In genomic region chr11:75721852-75722668, GRCh38 we compare ENCODE assay signal across 1 cellular context.
TF ChIP-seq lines count a peak whose summit lies in the region.

No MANE protein-coding gene starts in this region.

TF ChIP-seq in HepG2, 621 proteins besides CTCF, POLR2A, EP300 and RAD21 (continued from another document and continues in another):
- TF ChIP-seq BCL6 (CRISPR knock-in tag; IDR thresholded peaks at IDR 0.05) (peak; percentile 30; the same call in 1 of the 2 replicates), LRRFIP1 (CRISPR knock-in tag; conservative IDR thresholded peaks at IDR 0.05) (no peak), NONO (IDR thresholded peaks at IDR 0.05) (no peak), NONO (CRISPR knock-in tag; conservative IDR thresholded peaks at IDR 0.05) (peak; percentile 47), ZSCAN29 (CRISPR knock-in tag; conservative IDR thresholded peaks at IDR 0.05) (0 out of 2 replicates have a peak, but pooled peaks have one; percentile 39), ZNF781 (CRISPR knock-in tag; IDR thresholded peaks at IDR 0.05; ENCODE audit: borderline replicate concordance, not compliant biosample characterization) (peak; percentile 55), ZNF720 (CRISPR knock-in tag; IDR thresholded peaks at IDR 0.05) (no peak), HMG20B (CRISPR knock-in tag; conservative IDR thresholded peaks at IDR 0.05) (no peak), ZNF556 (CRISPR knock-in tag; IDR thresholded peaks at IDR 0.05; ENCODE audit: borderline replicate concordance) (peak; percentile 10; the same call in 1 of the 2 replicates), ZNF264 (CRISPR knock-in tag; IDR thresholded peaks at IDR 0.05) (peak; percentile 61; the same call in 1 of the 2 replicates), SRSF9 (IDR thresholded peaks at IDR 0.05; ENCODE audit: borderline replicate concordance, insufficient read depth, low read depth, low read length, poor library complexity, severe bottlenecking) (no peak), BCL3 (CRISPR knock-in tag; IDR thresholded peaks at IDR 0.05) (peak; percentile 43; the same call in 1 of the 2 replicates), TFDP1 (CRISPR knock-in tag; IDR thresholded peaks at IDR 0.05; ENCODE audit: borderline replicate concordance) (no peak), ELF1 (CRISPR knock-in tag; IDR thresholded peaks at IDR 0.05) (peak; percentile 32; the same call in 1 of the 2 replicates), ZNF557 (CRISPR knock-in tag; IDR thresholded peaks at IDR 0.05) (0 out of 2 replicates have a peak, but pooled peaks have one; percentile 35), NFATC3 (CRISPR knock-in tag; IDR thresholded peaks at IDR 0.05) (no peak), DPF2 (CRISPR knock-in tag; IDR thresholded peaks at IDR 0.05; ENCODE audit: borderline replicate concordance, low read depth) (peak; percentile 51; the same call in 1 of the 2 replicates), ZNF619 (CRISPR knock-in tag; IDR thresholded peaks at IDR 0.05) (no peak), CHD2 (IDR thresholded peaks at IDR 0.05; ENCODE audit: low read depth, low read length) (no peak), TBX2 (CRISPR knock-in tag; IDR thresholded peaks at IDR 0.05; ENCODE audit: borderline replicate concordance) (0 out of 2 replicates have a peak, but pooled peaks have one; percentile 56), ZBTB42 (CRISPR knock-in tag; IDR thresholded peaks at IDR 0.05) (0 out of 2 replicates have a peak, but pooled peaks have one; percentile 75), ZNF674 (CRISPR knock-in tag; IDR thresholded peaks at IDR 0.05; ENCODE audit: low read depth) (no peak), FOXJ3 (CRISPR knock-in tag; IDR thresholded peaks at IDR 0.05; ENCODE audit: borderline replicate concordance) (peak; percentile 55; the same call in 1 of the 2 replicates), POLR2AphosphoS5 (IDR thresholded peaks at IDR 0.05; ENCODE audit: low read depth, low read length) (peak; percentile 30), ZBTB38 (CRISPR knock-in tag; IDR thresholded peaks at IDR 0.05) (no peak), ZBTB8A (CRISPR knock-in tag; IDR thresholded peaks at IDR 0.05; ENCODE audit: borderline replicate concordance, low read depth) (no peak), SP4 (CRISPR knock-in tag; IDR thresholded peaks at IDR 0.05) (no peak), ZNF460 (CRISPR knock-in tag; IDR thresholded peaks at IDR 0.05; ENCODE audit: borderline replicate concordance) (no peak), ATF1 (CRISPR knock-in tag; IDR thresholded peaks at IDR 0.05) (0 out of 2 replicates have a peak, but pooled peaks have one; percentile 21)
- TF ChIP-seq, protein P1, sequence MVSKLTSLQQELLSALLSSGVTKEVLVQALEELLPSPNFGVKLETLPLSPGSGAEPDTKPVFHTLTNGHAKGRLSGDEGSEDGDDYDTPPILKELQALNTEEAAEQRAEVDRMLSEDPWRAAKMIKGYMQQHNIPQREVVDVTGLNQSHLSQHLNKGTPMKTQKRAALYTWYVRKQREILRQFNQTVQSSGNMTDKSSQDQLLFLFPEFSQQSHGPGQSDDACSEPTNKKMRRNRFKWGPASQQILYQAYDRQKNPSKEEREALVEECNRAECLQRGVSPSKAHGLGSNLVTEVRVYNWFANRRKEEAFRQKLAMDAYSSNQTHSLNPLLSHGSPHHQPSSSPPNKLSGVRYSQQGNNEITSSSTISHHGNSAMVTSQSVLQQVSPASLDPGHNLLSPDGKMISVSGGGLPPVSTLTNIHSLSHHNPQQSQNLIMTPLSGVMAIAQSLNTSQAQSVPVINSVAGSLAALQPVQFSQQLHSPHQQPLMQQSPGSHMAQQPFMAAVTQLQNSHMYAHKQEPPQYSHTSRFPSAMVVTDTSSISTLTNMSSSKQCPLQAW (CRISPR knock-in tag; IDR thresholded peaks at IDR 0.05) = peak; percentile 45; the same call in 1 of the 2 replicates
- TF ChIP-seq, protein P2, sequence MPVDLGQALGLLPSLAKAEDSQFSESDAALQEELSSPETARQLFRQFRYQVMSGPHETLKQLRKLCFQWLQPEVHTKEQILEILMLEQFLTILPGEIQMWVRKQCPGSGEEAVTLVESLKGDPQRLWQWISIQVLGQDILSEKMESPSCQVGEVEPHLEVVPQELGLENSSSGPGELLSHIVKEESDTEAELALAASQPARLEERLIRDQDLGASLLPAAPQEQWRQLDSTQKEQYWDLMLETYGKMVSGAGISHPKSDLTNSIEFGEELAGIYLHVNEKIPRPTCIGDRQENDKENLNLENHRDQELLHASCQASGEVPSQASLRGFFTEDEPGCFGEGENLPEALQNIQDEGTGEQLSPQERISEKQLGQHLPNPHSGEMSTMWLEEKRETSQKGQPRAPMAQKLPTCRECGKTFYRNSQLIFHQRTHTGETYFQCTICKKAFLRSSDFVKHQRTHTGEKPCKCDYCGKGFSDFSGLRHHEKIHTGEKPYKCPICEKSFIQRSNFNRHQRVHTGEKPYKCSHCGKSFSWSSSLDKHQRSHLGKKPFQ (CRISPR knock-in tag; IDR thresholded peaks at IDR 0.05; ENCODE audit: insufficient replicate concordance) = no peak
- TF ChIP-seq, protein P3, sequence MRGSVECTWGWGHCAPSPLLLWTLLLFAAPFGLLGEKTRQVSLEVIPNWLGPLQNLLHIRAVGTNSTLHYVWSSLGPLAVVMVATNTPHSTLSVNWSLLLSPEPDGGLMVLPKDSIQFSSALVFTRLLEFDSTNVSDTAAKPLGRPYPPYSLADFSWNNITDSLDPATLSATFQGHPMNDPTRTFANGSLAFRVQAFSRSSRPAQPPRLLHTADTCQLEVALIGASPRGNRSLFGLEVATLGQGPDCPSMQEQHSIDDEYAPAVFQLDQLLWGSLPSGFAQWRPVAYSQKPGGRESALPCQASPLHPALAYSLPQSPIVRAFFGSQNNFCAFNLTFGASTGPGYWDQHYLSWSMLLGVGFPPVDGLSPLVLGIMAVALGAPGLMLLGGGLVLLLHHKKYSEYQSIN (CRISPR knock-in tag; IDR thresholded peaks at IDR 0.05; ENCODE audit: borderline replicate concordance) = no peak
- TF ChIP-seq, protein P4, sequence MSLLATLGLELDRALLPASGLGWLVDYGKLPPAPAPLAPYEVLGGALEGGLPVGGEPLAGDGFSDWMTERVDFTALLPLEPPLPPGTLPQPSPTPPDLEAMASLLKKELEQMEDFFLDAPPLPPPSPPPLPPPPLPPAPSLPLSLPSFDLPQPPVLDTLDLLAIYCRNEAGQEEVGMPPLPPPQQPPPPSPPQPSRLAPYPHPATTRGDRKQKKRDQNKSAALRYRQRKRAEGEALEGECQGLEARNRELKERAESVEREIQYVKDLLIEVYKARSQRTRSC (CRISPR knock-in tag; IDR thresholded peaks at IDR 0.05; ENCODE audit: low read depth) = 0 out of 2 replicates have a peak, but pooled peaks have one; percentile 37
- TF ChIP-seq, protein P5, sequence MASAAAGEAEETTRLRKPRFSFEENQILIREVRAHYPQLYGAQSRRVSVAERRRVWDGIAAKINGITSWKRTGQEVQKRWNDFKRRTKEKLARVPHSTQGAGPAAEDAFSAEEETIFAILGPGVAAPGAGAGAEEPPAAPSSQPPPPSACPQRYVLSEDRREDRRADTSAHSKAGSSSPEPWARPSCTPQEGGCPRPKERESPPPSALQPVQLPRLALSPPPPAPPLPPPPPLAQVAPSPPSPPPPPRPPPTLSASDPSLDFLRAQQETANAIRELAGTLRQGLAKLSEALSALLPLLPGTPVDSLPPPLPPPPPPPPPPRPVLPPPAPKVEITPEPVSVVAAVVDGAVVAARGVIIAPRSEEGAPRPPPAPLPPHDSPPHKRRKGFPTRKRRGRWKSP (CRISPR knock-in tag; IDR thresholded peaks at IDR 0.05) = no peak
- TF ChIP-seq, protein P6, sequence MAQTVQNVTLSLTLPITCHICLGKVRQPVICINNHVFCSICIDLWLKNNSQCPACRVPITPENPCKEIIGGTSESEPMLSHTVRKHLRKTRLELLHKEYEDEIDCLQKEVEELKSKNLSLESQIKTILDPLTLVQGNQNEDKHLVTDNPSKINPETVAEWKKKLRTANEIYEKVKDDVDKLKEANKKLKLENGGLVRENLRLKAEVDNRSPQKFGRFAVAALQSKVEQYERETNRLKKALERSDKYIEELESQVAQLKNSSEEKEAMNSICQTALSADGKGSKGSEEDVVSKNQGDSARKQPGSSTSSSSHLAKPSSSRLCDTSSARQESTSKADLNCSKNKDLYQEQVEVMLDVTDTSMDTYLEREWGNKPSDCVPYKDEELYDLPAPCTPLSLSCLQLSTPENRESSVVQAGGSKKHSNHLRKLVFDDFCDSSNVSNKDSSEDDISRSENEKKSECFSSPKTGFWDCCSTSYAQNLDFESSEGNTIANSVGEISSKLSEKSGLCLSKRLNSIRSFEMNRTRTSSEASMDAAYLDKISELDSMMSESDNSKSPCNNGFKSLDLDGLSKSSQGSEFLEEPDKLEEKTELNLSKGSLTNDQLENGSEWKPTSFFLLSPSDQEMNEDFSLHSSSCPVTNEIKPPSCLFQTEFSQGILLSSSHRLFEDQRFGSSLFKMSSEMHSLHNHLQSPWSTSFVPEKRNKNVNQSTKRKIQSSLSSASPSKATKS (CRISPR knock-in tag; IDR thresholded peaks at IDR 0.05) = no peak
- TF ChIP-seq, protein P7, sequence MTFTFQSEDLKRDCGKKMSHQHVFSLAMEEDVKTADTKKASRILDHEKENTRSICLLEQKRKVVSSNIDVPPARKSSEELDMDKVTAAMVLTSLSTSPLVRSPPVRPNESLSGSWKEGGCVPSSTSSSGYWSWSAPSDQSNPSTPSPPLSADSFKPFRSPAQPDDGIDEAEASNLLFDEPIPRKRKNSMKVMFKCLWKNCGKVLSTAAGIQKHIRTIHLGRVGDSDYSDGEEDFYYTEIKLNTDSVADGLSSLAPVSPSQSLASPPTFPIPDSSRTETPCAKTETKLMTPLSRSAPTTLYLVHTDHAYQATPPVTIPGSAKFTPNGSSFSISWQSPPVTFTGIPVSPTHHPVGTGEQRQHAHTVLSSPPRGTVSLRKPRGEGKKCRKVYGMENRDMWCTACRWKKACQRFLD (CRISPR knock-in tag; IDR thresholded peaks at IDR 0.05; ENCODE audit: borderline replicate concordance) = no peak
- TF ChIP-seq, protein P8, sequence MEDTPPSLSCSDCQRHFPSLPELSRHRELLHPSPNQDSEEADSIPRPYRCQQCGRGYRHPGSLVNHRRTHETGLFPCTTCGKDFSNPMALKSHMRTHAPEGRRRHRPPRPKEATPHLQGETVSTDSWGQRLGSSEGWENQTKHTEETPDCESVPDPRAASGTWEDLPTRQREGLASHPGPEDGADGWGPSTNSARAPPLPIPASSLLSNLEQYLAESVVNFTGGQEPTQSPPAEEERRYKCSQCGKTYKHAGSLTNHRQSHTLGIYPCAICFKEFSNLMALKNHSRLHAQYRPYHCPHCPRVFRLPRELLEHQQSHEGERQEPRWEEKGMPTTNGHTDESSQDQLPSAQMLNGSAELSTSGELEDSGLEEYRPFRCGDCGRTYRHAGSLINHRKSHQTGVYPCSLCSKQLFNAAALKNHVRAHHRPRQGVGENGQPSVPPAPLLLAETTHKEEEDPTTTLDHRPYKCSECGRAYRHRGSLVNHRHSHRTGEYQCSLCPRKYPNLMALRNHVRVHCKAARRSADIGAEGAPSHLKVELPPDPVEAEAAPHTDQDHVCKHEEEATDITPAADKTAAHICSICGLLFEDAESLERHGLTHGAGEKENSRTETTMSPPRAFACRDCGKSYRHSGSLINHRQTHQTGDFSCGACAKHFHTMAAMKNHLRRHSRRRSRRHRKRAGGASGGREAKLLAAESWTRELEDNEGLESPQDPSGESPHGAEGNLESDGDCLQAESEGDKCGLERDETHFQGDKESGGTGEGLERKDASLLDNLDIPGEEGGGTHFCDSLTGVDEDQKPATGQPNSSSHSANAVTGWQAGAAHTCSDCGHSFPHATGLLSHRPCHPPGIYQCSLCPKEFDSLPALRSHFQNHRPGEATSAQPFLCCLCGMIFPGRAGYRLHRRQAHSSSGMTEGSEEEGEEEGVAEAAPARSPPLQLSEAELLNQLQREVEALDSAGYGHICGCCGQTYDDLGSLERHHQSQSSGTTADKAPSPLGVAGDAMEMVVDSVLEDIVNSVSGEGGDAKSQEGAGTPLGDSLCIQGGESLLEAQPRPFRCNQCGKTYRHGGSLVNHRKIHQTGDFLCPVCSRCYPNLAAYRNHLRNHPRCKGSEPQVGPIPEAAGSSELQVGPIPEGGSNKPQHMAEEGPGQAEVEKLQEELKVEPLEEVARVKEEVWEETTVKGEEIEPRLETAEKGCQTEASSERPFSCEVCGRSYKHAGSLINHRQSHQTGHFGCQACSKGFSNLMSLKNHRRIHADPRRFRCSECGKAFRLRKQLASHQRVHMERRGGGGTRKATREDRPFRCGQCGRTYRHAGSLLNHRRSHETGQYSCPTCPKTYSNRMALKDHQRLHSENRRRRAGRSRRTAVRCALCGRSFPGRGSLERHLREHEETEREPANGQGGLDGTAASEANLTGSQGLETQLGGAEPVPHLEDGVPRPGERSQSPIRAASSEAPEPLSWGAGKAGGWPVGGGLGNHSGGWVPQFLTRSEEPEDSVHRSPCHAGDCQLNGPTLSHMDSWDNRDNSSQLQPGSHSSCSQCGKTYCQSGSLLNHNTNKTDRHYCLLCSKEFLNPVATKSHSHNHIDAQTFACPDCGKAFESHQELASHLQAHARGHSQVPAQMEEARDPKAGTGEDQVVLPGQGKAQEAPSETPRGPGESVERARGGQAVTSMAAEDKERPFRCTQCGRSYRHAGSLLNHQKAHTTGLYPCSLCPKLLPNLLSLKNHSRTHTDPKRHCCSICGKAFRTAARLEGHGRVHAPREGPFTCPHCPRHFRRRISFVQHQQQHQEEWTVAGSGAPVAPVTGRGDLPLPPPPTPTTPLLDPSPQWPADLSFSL (CRISPR knock-in tag; IDR thresholded peaks at IDR 0.05) = no peak
